24 cellular contexts compared by ENCODE assay signal in the genomic region with DNA sequence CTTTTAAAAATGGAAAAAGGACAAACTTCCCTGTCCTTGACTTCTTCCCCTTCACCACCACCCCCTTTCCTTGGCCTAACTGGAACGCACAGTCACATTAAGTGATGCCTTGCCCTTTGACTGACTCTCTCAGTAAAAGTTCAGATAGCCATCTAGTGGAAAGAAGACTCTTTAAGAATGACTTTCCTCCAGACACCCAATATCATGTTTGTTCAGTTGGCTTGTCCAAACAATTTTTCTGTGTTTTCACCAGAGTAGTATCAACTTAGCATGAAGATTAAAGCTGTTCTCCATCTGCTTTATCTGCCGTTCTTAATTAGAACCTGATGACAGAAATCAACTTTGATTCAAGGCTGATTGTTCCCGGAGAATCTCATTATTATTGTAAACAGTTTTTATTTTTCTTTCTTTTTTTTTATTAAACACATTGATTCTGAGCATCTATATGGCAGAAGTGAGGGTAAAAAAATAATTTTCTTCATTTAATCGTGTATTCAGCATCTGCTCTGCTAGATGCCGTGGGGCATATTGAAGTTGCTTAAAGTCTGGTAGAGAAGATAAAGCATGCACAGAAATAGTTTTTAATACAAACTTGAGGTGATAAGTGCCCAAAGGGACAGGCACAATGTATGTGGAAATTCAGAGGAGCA. TPM values are rescaled to one million over a fixed set of nuclear protein-coding genes. Genes with fewer than 3 reads are reported as not detected.
DNase-seq lines count a peak whose midpoint lies in the region; ATAC-seq, FAIRE-seq and TF ChIP-seq lines count a peak whose summit lies in the region.
"Had no signal": no experiment of that assay in that cellular context is flagged by ENCODE, and none has a peak within 500 bp of the region (broad histone marks: within the 10 kb centered on the region; RNA-seq: fewer than 3 reads in every experiment).

No MANE protein-coding gene starts in this region.

- no peaks in the 10 kb centered on the region for H3K9me3 Mint-ChIP-seq in GM23338
- H3K9me3 Mint-ChIP-seq in astrocyte (ENCODE audit: unreplicated experiment), result no peaks in the 10 kb centered on the region
- H3K9me3 Mint-ChIP-seq: activated naive CD8-positive, alpha-beta T cell treated with anti-CD3 and anti-CD28 coated beads, Interleukin-2, amount 50 U/mL, for 24 hours; T-cell had no signal

- H3K27me3 Mint-ChIP-seq in GM23338 (ENCODE audit: insufficient read depth, low read depth, poor library complexity) (no peaks in the 10 kb centered on the region), astrocyte (ENCODE audit: low read depth, unreplicated experiment) (no peaks in the 10 kb centered on the region)
- H3K27me3 Mint-ChIP-seq: activated naive CD8-positive, alpha-beta T cell treated with anti-CD3 and anti-CD28 coated beads, Interleukin-2, amount 50 U/mL, for 24 hours; T-cell had no signal

- no peaks in the 10 kb centered on the region for H4K20me1 ChIP-seq in GM23338 (replicated peaks; ENCODE audit: insufficient read depth)
- peaks cover 1% of the 10 kb centered on the region for H4K20me1 ChIP-seq in astrocyte (ENCODE audit: insufficient read depth, low read length)
- H4K20me1 ChIP-seq: BLaER1 had no signal

- H3K27ac Mint-ChIP-seq in GM23338 (no peak overlapping the region), astrocyte (ENCODE audit: unreplicated experiment) (no peak overlapping the region)
- H3K27ac Mint-ChIP-seq: activated naive CD8-positive, alpha-beta T cell treated with anti-CD3 and anti-CD28 coated beads, Interleukin-2, amount 50 U/mL, for 24 hours; T-cell had no signal

- 71 to 87% (median 71%) methylated on average over 5 of the region's 5 CpGs for WGBS in small intestine, 3 donors

- no peak for TF ChIP-seq CTCF in GM23338 (conservative IDR thresholded peaks at IDR 0.05; ENCODE audit: low read depth in 2 of 2)
- no peak for TF ChIP-seq CTCF in LNCaP clone FGC (IDR thresholded peaks at IDR 0.05; ENCODE audit: control insufficient read depth, extremely low read depth, insufficient read depth)
- no peak for TF ChIP-seq CTCF in astrocyte (IDR thresholded peaks at IDR 0.05; ENCODE audit: insufficient read depth, low read depth, low read length)

- intact Hi-C loops in posterior vena cava (cut with DNase I), result no loop called here

- H3K9me2 ChIP-seq in GM23338 (ENCODE audit: insufficient read depth), result no peaks in the 10 kb centered on the region; the same call in 1 of the 2 replicates

- H3K4me3 ChIP-seq in GM23338 (no peak overlapping the region), LNCaP clone FGC (ENCODE audit: low read depth, low read length) (no peak overlapping the region), astrocyte (ENCODE audit: insufficient read depth, low read depth, low read length) (no peak overlapping the region), small intestine (ENCODE audit: low read depth in 1 of 2, low read length in 2 of 2) (no peak overlapping the region)
- H3K4me3 ChIP-seq: BLaER1, lung had no signal

- no peaks in the 10 kb centered on the region for H3K36me3 Mint-ChIP-seq in GM23338 (ENCODE audit: low read depth)
- no peaks in the 10 kb centered on the region for H3K36me3 Mint-ChIP-seq in astrocyte (ENCODE audit: low read depth, unreplicated experiment)

- no peaks in the 10 kb centered on the region for H3F3A ChIP-seq in GM23338 (replicated peaks; ENCODE audit: low read depth)

- DNase-seq in GM23338 (ENCODE audit: low spot score) (no peak), LNCaP clone FGC (ENCODE audit: low read depth) (peak; percentile 21), astrocyte (ENCODE audit: low read depth) (no peak), small intestine (no peak), AML-193 (lab: John Stamatoyannopoulos, UW) (no peak), posterior vena cava (ENCODE audit: low spot score) (no peak)
- DNase-seq: activated CD4-positive, alpha-beta T cell treated with anti-CD3 and anti-CD28 coated beads, Interleukin-2, amount 50 U/mL, for 1 hour; activated effector memory CD4-positive, alpha-beta T cell treated with Interleukin-2 at 50 U/mL for 16 hours; activated naive CD8-positive, alpha-beta T cell treated with anti-CD3 and anti-CD28 coated beads, Interleukin-2, amount 50 U/mL, for 24 hours; Calu3; cortex of kidney; foreskin melanocyte; NCI-H1105; retina; T-cell had no signal

- ATAC-seq in GM23338, result no peak
- ATAC-seq in HG02759 (IDR thresholded peaks at IDR 0.05; ENCODE audit: unreplicated experiment), result no peak
- ATAC-seq: activated naive CD8-positive, alpha-beta T cell treated with anti-CD3 and anti-CD28 coated beads, Interleukin-2, amount 50 U/mL, for 24 hours; Right ventricle myocardium inferior; T-cell had no signal

- no peak overlapping the region for H3K9ac ChIP-seq in astrocyte (ENCODE audit: low read length)
- H3K9ac ChIP-seq: BLaER1, KMS-11 had no signal

- H3K4me3 Mint-ChIP-seq in GM23338 (no peak overlapping the region), astrocyte (ENCODE audit: unreplicated experiment) (no peak overlapping the region)
- H3K4me3 Mint-ChIP-seq: activated naive CD8-positive, alpha-beta T cell treated with anti-CD3 and anti-CD28 coated beads, Interleukin-2, amount 50 U/mL, for 24 hours; T-cell had no signal

- H3K27me3 ChIP-seq in GM23338 (ENCODE audit: insufficient read depth) (no peaks in the 10 kb centered on the region), astrocyte (ENCODE audit: insufficient read depth, low read length) (no peaks in the 10 kb centered on the region), small intestine (ENCODE audit: control insufficient read depth in 2 of 2, insufficient read depth in 2 of 2, low read length in 2 of 2) (no peaks in the 10 kb centered on the region)
- H3K27me3 ChIP-seq: BLaER1 had no signal

- H3K4me1 Mint-ChIP-seq in GM23338 (no peaks in the 10 kb centered on the region), astrocyte (ENCODE audit: low read depth, unreplicated experiment) (peaks cover 7% of the 10 kb centered on the region)
- H3K4me1 Mint-ChIP-seq: activated naive CD8-positive, alpha-beta T cell treated with anti-CD3 and anti-CD28 coated beads, Interleukin-2, amount 50 U/mL, for 24 hours; T-cell had no signal

- no peak overlapping the region for H2AFZ ChIP-seq in GM23338
- no peak overlapping the region for H2AFZ ChIP-seq in astrocyte (ENCODE audit: low read depth, low read length)

- H3K36me3 ChIP-seq in GM23338 (ENCODE audit: insufficient read depth) (no peaks in the 10 kb centered on the region), astrocyte (ENCODE audit: insufficient read depth, low read length) (no peaks in the 10 kb centered on the region), small intestine (ENCODE audit: control insufficient read depth in 2 of 2, insufficient read depth in 2 of 2, low read length in 2 of 2) (no peaks in the 10 kb centered on the region)
- H3K36me3 ChIP-seq: BLaER1 had no signal

- 0 out of 2 replicates have a peak, but pooled peaks cover 2% of the 10 kb centered on the region for H3K79me2 ChIP-seq in GM23338 (replicated peaks; ENCODE audit: insufficient read depth)
- H3K79me2 ChIP-seq in astrocyte (ENCODE audit: insufficient read depth, low read length), result no peaks in the 10 kb centered on the region

- H3K27ac ChIP-seq in GM23338 (ENCODE audit: low read depth), result peak overlapping the region; percentile 28; the same call in 1 of the 2 replicates
- H3K27ac ChIP-seq in astrocyte (ENCODE audit: low read depth, low read length), result no peak overlapping the region
- no peak overlapping the region for H3K27ac ChIP-seq in small intestine (ENCODE audit: low read depth in 1 of 2, low read length in 1 of 2)
- H3K27ac ChIP-seq: BLaER1, KMS-11 had no signal

- H3K9me3 ChIP-seq in astrocyte (ENCODE audit: insufficient read depth, low read depth, low read length) (no peaks in the 10 kb centered on the region), small intestine (ENCODE audit: control insufficient read depth, low read depth) (no peaks in the 10 kb centered on the region)
- H3K9me3 ChIP-seq: BLaER1 had no signal

- H3K4me1 ChIP-seq in GM23338 (ENCODE audit: insufficient read depth) (no peaks in the 10 kb centered on the region), astrocyte (ENCODE audit: insufficient read depth, low read length) (no peaks in the 10 kb centered on the region), small intestine (ENCODE audit: control insufficient read depth in 2 of 2, insufficient read depth in 1 of 2, low read depth in 1 of 2, low read length in 1 of 2) (no peaks in the 10 kb centered on the region)
- H3K4me1 ChIP-seq: BLaER1 had no signal

- FAIRE-seq in astrocyte (lab: Jason Lieb, UNC), result peak; percentile 20
- FAIRE-seq in islet of Langerhans (lab: Jason Lieb, UNC), result peak; percentile 27
- FAIRE-seq in small intestine (lab: Jason Lieb, UNC), result no peak
- FAIRE-seq: bronchial epithelial cell, keratinocyte, urothelium cell line had no signal

- H3K4me2 ChIP-seq in GM23338 (no peak overlapping the region), astrocyte (ENCODE audit: low read length) (no peak overlapping the region)
- H3K4me2 ChIP-seq: BLaER1, KMS-11 had no signal

TF ChIP-seq in GM23338, 12 proteins besides CTCF, POLR2A, EP300 and RAD21:
- TF ChIP-seq EZH2phosphoT487 (IDR thresholded peaks at IDR 0.05; ENCODE audit: unreplicated experiment) (no peak), ZNF114 (CRISPR knock-in tag; IDR thresholded peaks at IDR 0.05) (no peak), JUNB (IDR thresholded peaks at IDR 0.05; ENCODE audit: unreplicated experiment) (no peak), ZNF331 (CRISPR knock-in tag; IDR thresholded peaks at IDR 0.05; ENCODE audit: low read depth) (no peak)

RNA-seq across cellular contexts. Expression of gene CNNM2, which starts 45.3 kb away (rescaled TPM):
- 23.8 and 31.3 TPM in 2 replicates for total RNA-seq in GM23338 (2014; rRNA removed; shearing (Covaris generic))
- polyA plus RNA-seq in GM23338 (2016; fragmentation: Nextera tagmentation; extraction: Ambion mirVana) (4.5 and 5.2 TPM in 2 replicates), small intestine (1 to 10 TPM in 2 of 3 donors, under 1 TPM in 1; 0.45 to 3.3 (median 1.1) TPM)
- total RNA-seq in astrocyte (9.9 and 10.6 TPM in 2 replicates), posterior vena cava (10 to 100 TPM in 1 of 2 donors, 1 to 10 TPM in 1; 7.3 to 10.1 TPM)
